ENCODE assay signal across 7 cellular contexts in the genomic region with DNA sequence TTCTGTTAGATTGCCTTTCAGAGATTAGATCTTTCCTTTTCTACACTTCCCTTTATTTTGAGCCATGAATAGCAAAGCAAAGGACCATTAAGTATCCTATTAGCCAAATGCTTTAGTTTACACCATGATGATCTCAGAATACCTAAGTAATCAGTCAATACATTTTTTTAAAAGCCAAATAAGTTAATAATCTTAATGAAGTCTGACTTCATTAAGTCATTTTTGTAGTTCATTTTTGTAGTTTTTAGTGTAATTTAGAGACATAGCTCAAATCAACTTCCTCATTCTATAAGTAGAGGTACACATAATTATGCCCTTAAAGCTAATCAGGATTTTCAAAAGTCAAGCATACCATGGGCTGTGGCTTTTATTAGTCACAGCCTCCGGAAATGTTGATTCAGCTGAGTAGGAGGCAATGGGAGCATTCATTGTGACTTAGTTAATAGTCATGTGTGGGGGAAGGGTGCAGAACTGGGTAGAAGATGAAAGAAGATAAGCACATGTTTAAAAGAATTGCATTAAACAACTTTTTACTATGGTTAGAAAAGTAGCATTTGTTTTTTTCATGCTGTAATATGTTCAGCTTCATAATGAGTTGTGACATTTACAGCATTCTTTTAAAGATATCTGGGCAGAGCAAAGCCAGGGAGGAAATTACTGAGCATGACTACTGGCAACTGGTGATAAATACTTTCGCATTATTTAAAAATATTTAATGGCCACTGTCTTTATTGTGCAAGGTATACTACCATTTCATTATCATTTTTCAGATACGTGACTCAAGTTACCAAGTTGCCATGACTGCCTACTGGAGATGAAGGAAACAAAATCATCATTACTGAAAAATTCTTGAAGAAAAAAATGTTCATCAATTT. TPM values are rescaled to one million over a fixed set of nuclear protein-coding genes. Genes with fewer than 3 reads are reported as not detected.
DNase-seq lines count a peak whose midpoint lies in the region; ATAC-seq and TF ChIP-seq lines count a peak whose summit lies in the region.

No MANE protein-coding gene starts in this region.

- H3K36me3 ChIP-seq in heart left ventricle, result no peaks in the 10 kb centered on the region

- ATAC-seq in GM18520 (IDR thresholded peaks at IDR 0.05; ENCODE audit: unreplicated experiment), result peak; percentile 85
- peak; percentile 89 for ATAC-seq in HG03095 (IDR thresholded peaks at IDR 0.05; ENCODE audit: unreplicated experiment)
- ATAC-seq in heart left ventricle, result peak in 3 of 4 donors; percentile 85 to 91 (median 87)

- TF ChIP-seq POLR2A in heart left ventricle (IDR thresholded peaks at IDR 0.05), result no peak

- no peaks in the 10 kb centered on the region for H3K27me3 ChIP-seq in heart left ventricle

- TF ChIP-seq CTCF in heart left ventricle (IDR thresholded peaks at IDR 0.05), result no peak

- intact Hi-C loops in heart left ventricle (cut with DNase I), result no loop called here

- peaks cover 0 to 51% (median 5%) of the 10 kb centered on the region in 12 donors for H3K4me1 ChIP-seq in heart left ventricle

- peak overlapping the region in 5 of 12 donors; percentile 17 to 88 (median 46) for H3K27ac ChIP-seq in heart left ventricle

- DNase-seq in OCI-M1 (lab: John Stamatoyannopoulos, UW) (peak; percentile 83), heart left ventricle (peak in 3 of 5 donors; percentile 22 to 33 (median 30)), NCI-H2081 treated with DMSO at 0.1 percent for 48 hours (lab: John Stamatoyannopoulos, UW) (no peak)
- peak; percentile 84 for DNase-seq in activated T-cell treated with anti-CD3 and anti-CD28 coated beads, Interleukin-2, amount 50 U/mL, for 48 hours
- DNase-seq in stimulated activated CD4-positive, alpha-beta T cell treated with anti-CD3 and anti-CD28 coated beads, Interleukin-1b, Interleukin-23, amount 100 ng/mL, for 24 hours (ENCODE audit: low read depth in 4 of 4, low spot score in 1 of 4), result peak; percentile 51 to 74 (median 64)

- no peak overlapping the region for H3K4me3 ChIP-seq in heart left ventricle

- WGBS in heart left ventricle, 4 donors, result 31 to 49% (median 41%) methylated on average over 3 of the region's 3 CpGs

- H3K9me3 ChIP-seq in heart left ventricle, result peaks cover 0 to 9% (median 0%) of the 10 kb centered on the region in 12 donors

RNA-seq across cellular contexts. Expression of a gene that starts 57.3 kb away (rescaled TPM):
- total RNA-seq in heart left ventricle, result 10 to 100 TPM in 3 of 9 donors, 1 to 10 TPM in 6; 5.3 to 16.7 (median 6.9) TPM
- 1 to 10 TPM; 3.5 to 4.1 TPM for polyA plus RNA-seq in heart left ventricle
